ENCODE assay signal across 20 cellular contexts in genomic region chr11:7494086-7494775, GRCh38. TPM values are rescaled to one million over a fixed set of nuclear protein-coding genes. Genes with fewer than 3 reads are reported as not detected.
DNase-seq lines count a peak whose midpoint lies in the region; ATAC-seq and TF ChIP-seq lines count a peak whose summit lies in the region.
"Had no signal": no experiment of that assay in that cellular context is flagged by ENCODE, and none has a peak within 500 bp of the region (broad histone marks: within the 10 kb centered on the region; RNA-seq: fewer than 3 reads in every experiment).

No MANE protein-coding gene starts in this region.

- H3K79me1 ChIP-seq in trophoblast cell (ENCODE audit: low read length) (no peaks in the 10 kb centered on the region), mesenchymal stem cell (replicated peaks; ENCODE audit: low read length, poor library complexity, severe bottlenecking) (no peaks in the 10 kb centered on the region)

- no peak overlapping the region for H2AFZ ChIP-seq in trophoblast cell (ENCODE audit: insufficient read depth, low read length, poor library complexity)
- no peak overlapping the region for H2AFZ ChIP-seq in mesenchymal stem cell (ENCODE audit: low read depth, low read length)

- ATAC-seq in Panc1: 0 out of 2 replicates have a peak, but pooled peaks have one; percentile 31
- peak; percentile 79 for ATAC-seq in left colon
- ATAC-seq in HG03280 (IDR thresholded peaks at IDR 0.05; ENCODE audit: unreplicated experiment): no peak
- ATAC-seq: Right ventricle myocardium inferior had no signal

- no peaks in the 10 kb centered on the region for H3K36me3 Mint-ChIP-seq in brain
- H3K36me3 Mint-ChIP-seq: CD4-positive, CD25-positive, alpha-beta regulatory T cell had no signal

- peaks cover 10% of the 10 kb centered on the region; the same call in 1 of the 2 replicates for H3K27me3 ChIP-seq in Panc1 (ENCODE audit: control insufficient read depth, insufficient read depth, low read length)
- no peaks in the 10 kb centered on the region for H3K27me3 ChIP-seq in trophoblast cell (ENCODE audit: insufficient read depth, low read length)
- H3K27me3 ChIP-seq in mesenchymal stem cell (ENCODE audit: control insufficient read depth in 1 of 2, insufficient read depth in 1 of 2, low read length in 2 of 2): no peaks in the 10 kb centered on the region
- H3K27me3 ChIP-seq in WERI-Rb-1 (ENCODE audit: insufficient read depth, low read depth, severe bottlenecking): peaks cover 57% of the 10 kb centered on the region
- H3K27me3 ChIP-seq: Peyer's patch had no signal

- POLR2A ChIA-PET in Panc1 (lab: Charles Lee): no interaction called here

- H2BK12ac ChIP-seq in trophoblast cell (ENCODE audit: low read length) (peak overlapping the region; percentile 36), mesenchymal stem cell (ENCODE audit: low read length in 2 of 2) (no peak overlapping the region)

- H2AK5ac ChIP-seq in trophoblast cell (ENCODE audit: low read length) (no peak overlapping the region), mesenchymal stem cell (ENCODE audit: low read length, severe bottlenecking) (no peak overlapping the region)

- H3K27ac Mint-ChIP-seq in brain: peak overlapping the region in 3 of 5 experiments; percentile 12 to 49 (median 40)

- H2BK15ac ChIP-seq in mesenchymal stem cell (ENCODE audit: low read depth, poor library complexity, severe bottlenecking): no peak overlapping the region

- TF ChIP-seq CTCF in Panc1 (IDR thresholded peaks at IDR 0.05) (no peak), brain (conservative IDR thresholded peaks at IDR 0.05) (no peak), WERI-Rb-1 (IDR thresholded peaks at IDR 0.05; ENCODE audit: low read depth, low read length) (no peak)

- H3K9me3 ChIP-seq in Panc1 (ENCODE audit: control insufficient read depth, insufficient read depth, low read depth, low read length) (no peaks in the 10 kb centered on the region), trophoblast cell (ENCODE audit: insufficient read depth, low read depth, low read length) (no peaks in the 10 kb centered on the region), mesenchymal stem cell (ENCODE audit: control insufficient read depth, low read length) (no peaks in the 10 kb centered on the region), WERI-Rb-1 (ENCODE audit: severe bottlenecking) (no peaks in the 10 kb centered on the region)
- H3K9me3 ChIP-seq: Caco-2, Peyer's patch had no signal

- H3K4me1 Mint-ChIP-seq in brain: peaks cover 20% of the 10 kb centered on the region

- H3K27ac ChIP-seq in Panc1 (ENCODE audit: low read length): no peak overlapping the region
- no peak overlapping the region for H3K27ac ChIP-seq in trophoblast cell (ENCODE audit: low read depth, low read length)
- no peak overlapping the region for H3K27ac ChIP-seq in mesenchymal stem cell (ENCODE audit: low read length, poor library complexity, severe bottlenecking)
- H3K27ac ChIP-seq in WERI-Rb-1: no peak overlapping the region
- H3K27ac ChIP-seq: SK-N-MC had no signal

- no peak overlapping the region for H4K12ac ChIP-seq in trophoblast cell (ENCODE audit: low read depth, low read length)

- WGBS in trophoblast cell (ENCODE audit: extremely low coverage, insufficient coverage, insufficient read length): no CpG with 5 or more reads among the region's 5 CpGs
- WGBS in mesenchymal stem cell: 90% methylated on average over 4 of the region's 5 CpGs

- H3K9me3 Mint-ChIP-seq in brain: no peaks in the 10 kb centered on the region
- H3K9me3 Mint-ChIP-seq: CD4-positive, CD25-positive, alpha-beta regulatory T cell had no signal

- no peak overlapping the region for H3K4me3 Mint-ChIP-seq in brain
- H3K4me3 Mint-ChIP-seq: CD4-positive, CD25-positive, alpha-beta regulatory T cell had no signal

- H3K4me2 ChIP-seq in trophoblast cell (ENCODE audit: low read length): no peak overlapping the region
- H3K4me2 ChIP-seq in mesenchymal stem cell (ENCODE audit: low read length, poor library complexity, severe bottlenecking): no peak overlapping the region

- H3K9ac ChIP-seq in trophoblast cell (ENCODE audit: low read length): no peak overlapping the region
- no peak overlapping the region for H3K9ac ChIP-seq in mesenchymal stem cell (ENCODE audit: low read length)

- H3K36me3 ChIP-seq in Panc1 (ENCODE audit: control insufficient read depth, insufficient read depth, low read length) (no peaks in the 10 kb centered on the region), trophoblast cell (ENCODE audit: control insufficient read depth in 1 of 2, insufficient read depth in 2 of 2, low read length in 2 of 2) (no peaks in the 10 kb centered on the region), mesenchymal stem cell (ENCODE audit: control insufficient read depth in 1 of 2, insufficient read depth in 2 of 2, low read depth in 1 of 2, low read length in 2 of 2) (peaks cover 0 to 61% of the 10 kb centered on the region in 2 experiments), WERI-Rb-1 (no peaks in the 10 kb centered on the region)
- H3K36me3 ChIP-seq: Peyer's patch had no signal

- no TSS peak for BruUV-seq in Panc1 (replicated peaks; lab: Mats Ljungman, UMichigan)

- H3K14ac ChIP-seq in trophoblast cell (ENCODE audit: low read length): peak overlapping the region; percentile 49
- H3K14ac ChIP-seq in mesenchymal stem cell (ENCODE audit: low read length in 2 of 2): no peak overlapping the region

- H3K4me1 ChIP-seq in Panc1 (ENCODE audit: control insufficient read depth, insufficient read depth, low read length): no peaks in the 10 kb centered on the region
- H3K4me1 ChIP-seq in trophoblast cell (ENCODE audit: control insufficient read depth in 1 of 2, insufficient read depth in 2 of 2, low read length in 2 of 2): peaks cover 3 to 6% of the 10 kb centered on the region in 2 experiments
- H3K4me1 ChIP-seq in mesenchymal stem cell (ENCODE audit: control insufficient read depth, insufficient read depth, low read depth, low read length): no peaks in the 10 kb centered on the region

- H3K79me2 ChIP-seq in trophoblast cell (ENCODE audit: control insufficient read depth, insufficient read depth, low read length, poor library complexity): no peaks in the 10 kb centered on the region

- H2BK120ac ChIP-seq in trophoblast cell (ENCODE audit: insufficient read depth, low read length, poor library complexity) (no peak overlapping the region), mesenchymal stem cell (ENCODE audit: low read depth, low read length) (no peak overlapping the region)

- peak overlapping the region; percentile 35 for H3K18ac ChIP-seq in trophoblast cell (ENCODE audit: low read length)
- H3K18ac ChIP-seq in mesenchymal stem cell (ENCODE audit: low read depth in 1 of 2, low read length in 2 of 2): peak overlapping the region in 1 of 2 experiments; percentile 1

- H4K8ac ChIP-seq in trophoblast cell (ENCODE audit: low read depth, low read length) (no peak overlapping the region), mesenchymal stem cell (ENCODE audit: low read length) (no peak overlapping the region)

- peaks cover 3% of the 10 kb centered on the region for H3K27me3 Mint-ChIP-seq in brain

- in situ Hi-C loops in Panc1 (cut with HindIII; ENCODE audit: low pct_unique_long_range_greater_than_20kb, low sequenced_read_pairs): no loop called here

- no peak overlapping the region for H3K23ac ChIP-seq in trophoblast cell (ENCODE audit: low read length)
- H3K23ac ChIP-seq in mesenchymal stem cell (ENCODE audit: low read length in 2 of 2): no peak overlapping the region

- DNase-seq in Panc1 (ENCODE audit: low read depth, low spot score): no peak
- no peak for DNase-seq in left colon
- DNase-seq in trophoblast cell: no peak
- no peak for DNase-seq in mesenchymal stem cell
- no peak for DNase-seq in WERI-Rb-1
- DNase-seq in cortex of kidney (lab: John Stamatoyannopoulos, UW): no peak
- DNase-seq: CD4-positive, CD25-positive, alpha-beta regulatory T cell; DMS153; EL; H7; NCI-H1417; NCI-H2029; NCI-H510A treated with DMSO at 0.1 percent for 48 hours; Peyer's patch had no signal

- H3K4ac ChIP-seq in trophoblast cell (ENCODE audit: low read depth, low read length) (no peak overlapping the region), mesenchymal stem cell (ENCODE audit: low read depth in 1 of 2, low read length in 2 of 2) (no peak overlapping the region)

- no peak overlapping the region for H4K91ac ChIP-seq in trophoblast cell (ENCODE audit: low read depth, low read length)
- no peak overlapping the region for H4K91ac ChIP-seq in mesenchymal stem cell (ENCODE audit: low read length)

- CTCF ChIA-PET in Panc1 (lab: Charles Lee): no interaction called here

- H3K4me3 ChIP-seq in Panc1 (ENCODE audit: low read depth in 2 of 2, low read length in 2 of 2) (no peak overlapping the region), trophoblast cell (ENCODE audit: low read depth, low read length) (no peak overlapping the region), mesenchymal stem cell (ENCODE audit: insufficient read depth in 1 of 2, low read depth in 1 of 2, low read length in 2 of 2) (no peak overlapping the region), WERI-Rb-1 (ENCODE audit: low read depth, low read length) (no peak overlapping the region)
- H3K4me3 ChIP-seq: Peyer's patch, SK-N-MC had no signal

- no peak overlapping the region for H2BK5ac ChIP-seq in trophoblast cell (ENCODE audit: low read depth, low read length, poor library complexity)
- no peak overlapping the region for H2BK5ac ChIP-seq in mesenchymal stem cell (ENCODE audit: low read depth, low read length, poor library complexity, severe bottlenecking)

- intact Hi-C loops in Panc1 (cut with micrococcal nuclease; ENCODE audit: unreplicated experiment): no loop called here
- intact Hi-C loops in left colon (cut with DNase I, micrococcal nuclease): no loop called here

RNA-seq across cellular contexts. Expression of gene OLFML1, which starts 8.9 kb away (rescaled TPM):
- total RNA-seq in Panc1 (2021; ENCODE audit: unreplicated experiment) (not detected), left colon (1 to 10 TPM; 2.6 to 5.7 TPM)
- polyA plus RNA-seq in Panc1 (2012; ENCODE audit: insufficient read length): not detected
- polyA plus RNA-seq in brain (ENCODE audit: insufficient read depth, low read depth, low replicate concordance): 2.3 TPM
- 2.4 TPM in 2 replicates for polyA plus RNA-seq in trophoblast cell (2013)
- 1.3 TPM for polyA plus RNA-seq in mesenchymal stem cell (2013, experiment 1 of 2)
- 1.2 TPM for polyA plus RNA-seq in mesenchymal stem cell (2013, experiment 2 of 2)
- total RNA-seq: CD4-positive, CD25-positive, alpha-beta regulatory T cell; HT-29 had no signal

RNA-seq across cellular contexts. Expression of gene PPFIBP2, which starts 19.6 kb away (rescaled TPM):
- total RNA-seq in Panc1 (2021; ENCODE audit: unreplicated experiment) (21.5 TPM), left colon (10 to 100 TPM; 63.5 to 81.1 TPM)
- polyA plus RNA-seq in Panc1 (2012; ENCODE audit: insufficient read length): 25.3 TPM
- polyA plus RNA-seq in brain (ENCODE audit: insufficient read depth, low read depth, low replicate concordance): 13.1 TPM
- 23.3 and 24.1 TPM in 2 replicates for polyA plus RNA-seq in trophoblast cell (2013)
- 8.9 TPM for polyA plus RNA-seq in mesenchymal stem cell (2013, experiment 1 of 2)
- polyA plus RNA-seq in mesenchymal stem cell (2013, experiment 2 of 2): 9.6 TPM
